In genomic region chr12:3099146-3099545, GRCh38 we compare ENCODE assay signal across 24 cellular contexts.
"Had no signal": no experiment of that assay in that cellular context is flagged by ENCODE, and none has a peak within 500 bp of the region (broad histone marks: within the 10 kb centered on the region; RNA-seq: fewer than 3 reads in every experiment).

No MANE protein-coding gene starts in this region.

- H3K27ac ChIP-seq: epithelial cell of prostate, foreskin keratinocyte, prostate gland, testis had no signal

- ATAC-seq: esophagus mucosa; foreskin keratinocyte; gastroesophageal sphincter; naive thymus-derived CD4-positive, alpha-beta T cell; stimulated activated effector memory CD8-positive, alpha-beta T cell treated with anti-CD3 and anti-CD28 coated beads, Interleukin-12 subunit alpha, Interleukin-12 subunit beta, amount 100 ng/mL, for 72 hours had no signal

- H3K9me3 ChIP-seq: prostate gland, right atrium auricular region, sigmoid colon, stomach, testis had no signal

- H3K27me3 ChIP-seq: foreskin keratinocyte, gastroesophageal sphincter, right atrium auricular region, sigmoid colon, stomach, testis had no signal

- H3K36me3 ChIP-seq: gastroesophageal sphincter, prostate gland, right atrium auricular region, sigmoid colon, stomach had no signal

- DNase-seq: effector memory CD4-positive, alpha-beta T cell; foreskin keratinocyte; hypothalamus; immature natural killer cell; islet precursor cell; kidney glomerular epithelial cell; mesenchymal stem cell; midbrain; naive thymus-derived CD4-positive, alpha-beta T cell; nephron progenitor cell; nucleus accumbens; sigmoid colon; stimulated activated CD4-positive, alpha-beta T cell treated with anti-CD3 and anti-CD28 coated beads, Interleukin-2, amount 100 ng/mL, for 24 hours; stimulated activated CD4-positive, alpha-beta T cell treated with anti-CD3 and anti-CD28 coated beads, Interleukin-4, amount 100 ng/mL, for 24 hours; stimulated activated naive CD4-positive, alpha-beta T cell treated with Interleukin-2 at 50 U/mL for 16 hours; stomach; testis had no signal

- H3K4me3 ChIP-seq: coronary artery, gastroesophageal sphincter, prostate gland, right atrium auricular region, sigmoid colon, stomach, testis had no signal
